Comparison of ENCODE assay signal across 1 cellular context in the genomic region with DNA sequence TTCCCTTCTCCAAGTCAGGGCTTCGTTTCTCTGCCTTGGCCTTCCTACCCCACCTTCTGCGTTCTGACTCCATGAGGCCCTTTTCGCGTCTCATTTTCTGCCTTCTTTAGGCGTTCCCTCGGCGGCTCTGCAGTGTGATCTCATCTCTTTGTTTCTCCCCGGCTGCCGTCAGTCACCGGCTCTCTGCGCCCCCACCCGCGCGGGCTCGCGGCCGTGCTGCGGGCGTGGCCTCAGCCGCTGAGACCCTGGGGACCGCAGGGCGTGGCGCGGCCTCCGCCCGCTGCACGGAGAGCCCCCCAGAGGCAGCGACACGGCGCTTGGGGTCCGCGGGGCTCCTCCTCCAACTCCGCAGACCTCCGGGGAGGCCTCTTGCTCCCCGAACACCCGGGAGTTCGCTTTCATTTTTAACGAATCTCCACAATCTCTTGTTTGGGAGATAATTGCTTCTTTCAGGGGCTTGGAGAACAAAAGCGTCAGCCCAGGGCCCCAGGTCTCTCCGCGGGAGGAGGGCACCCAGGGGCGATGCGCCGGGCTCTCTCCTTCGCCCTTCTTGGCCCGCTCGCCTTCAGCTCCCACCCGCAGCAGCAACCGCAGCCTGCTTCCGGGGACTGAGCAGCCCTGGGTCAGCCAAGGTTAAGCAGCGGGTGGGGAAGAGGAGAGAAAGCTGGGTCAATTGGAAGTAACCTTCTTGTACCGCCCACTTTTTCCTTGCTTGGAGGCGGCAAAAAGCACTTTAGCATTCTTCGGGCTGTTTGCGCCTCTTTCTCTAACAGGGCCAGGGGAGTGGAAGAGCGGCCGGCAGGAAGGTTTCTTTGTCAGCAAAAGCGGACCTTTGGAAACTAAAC.
A peak's percentile ranks its signal among the peaks of the same experiment; 100 is the strongest.
TF ChIP-seq lines count a peak whose summit lies in the region.

No MANE protein-coding gene starts in this region.

TF ChIP-seq in K562, 482 proteins besides CTCF, POLR2A, EP300 and RAD21 (continued from another document and continues in another):
- TF ChIP-seq, protein P1, sequence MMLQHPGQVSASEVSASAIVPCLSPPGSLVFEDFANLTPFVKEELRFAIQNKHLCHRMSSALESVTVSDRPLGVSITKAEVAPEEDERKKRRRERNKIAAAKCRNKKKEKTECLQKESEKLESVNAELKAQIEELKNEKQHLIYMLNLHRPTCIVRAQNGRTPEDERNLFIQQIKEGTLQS (IDR thresholded peaks at IDR 0.05): peak; percentile 60
- TF ChIP-seq, protein P1 (CRISPR knock-in tag; conservative IDR thresholded peaks at IDR 0.05): no peak
- no peak; the same call in 1 of the 2 replicates for TF ChIP-seq DPF2 (IDR thresholded peaks at IDR 0.05)
- peak; percentile 60 for TF ChIP-seq MEIS2 (IDR thresholded peaks at IDR 0.05; ENCODE audit: partially characterized antibody)
- no peak for TF ChIP-seq TRIM28 (IDR thresholded peaks at IDR 0.05)
- TF ChIP-seq SIN3B (IDR thresholded peaks at IDR 0.05; ENCODE audit: low read depth): no peak
- TF ChIP-seq, protein P2, sequence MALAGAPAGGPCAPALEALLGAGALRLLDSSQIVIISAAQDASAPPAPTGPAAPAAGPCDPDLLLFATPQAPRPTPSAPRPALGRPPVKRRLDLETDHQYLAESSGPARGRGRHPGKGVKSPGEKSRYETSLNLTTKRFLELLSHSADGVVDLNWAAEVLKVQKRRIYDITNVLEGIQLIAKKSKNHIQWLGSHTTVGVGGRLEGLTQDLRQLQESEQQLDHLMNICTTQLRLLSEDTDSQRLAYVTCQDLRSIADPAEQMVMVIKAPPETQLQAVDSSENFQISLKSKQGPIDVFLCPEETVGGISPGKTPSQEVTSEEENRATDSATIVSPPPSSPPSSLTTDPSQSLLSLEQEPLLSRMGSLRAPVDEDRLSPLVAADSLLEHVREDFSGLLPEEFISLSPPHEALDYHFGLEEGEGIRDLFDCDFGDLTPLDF (CRISPR knock-in tag; IDR thresholded peaks at IDR 0.05): no peak
- TF ChIP-seq U2AF1 (optimal IDR thresholded peaks at IDR 0.05; ENCODE audit: low read depth, low read length): no peak
- TF ChIP-seq ILF3 (IDR thresholded peaks at IDR 0.05; ENCODE audit: borderline replicate concordance): no peak
- peak; percentile 46; the same call in 1 of the 2 replicates for TF ChIP-seq ETV5 (CRISPR knock-in tag; IDR thresholded peaks at IDR 0.05; ENCODE audit: low read depth)
- peak; percentile 85 for TF ChIP-seq RBFOX2 (IDR thresholded peaks at IDR 0.05; ENCODE audit: low read depth, low read length)
- TF ChIP-seq NRF1 (conservative IDR thresholded peaks at IDR 0.05 in 1 of 2, IDR thresholded peaks at IDR 0.05 in 1 of 2): peak; percentile 47 to 60; a peak in 3 of 4 replicates
- no peak for TF ChIP-seq ZNF282 (CRISPR knock-in tag; IDR thresholded peaks at IDR 0.05)
- TF ChIP-seq PKNOX1 (IDR thresholded peaks at IDR 0.05): peak; percentile 93
- TF ChIP-seq ZNF197 (CRISPR knock-in tag; IDR thresholded peaks at IDR 0.05; ENCODE audit: low read depth): no peak
- peak; percentile 33 for TF ChIP-seq RB1 (IDR thresholded peaks at IDR 0.05; ENCODE audit: low read depth)
- TF ChIP-seq ETV1 (tag; conservative IDR thresholded peaks at IDR 0.05; ENCODE audit: low read depth): peak; percentile 73
- peak; percentile 61 for TF ChIP-seq SUPT5H (IDR thresholded peaks at IDR 0.05)
- TF ChIP-seq U2AF2 (optimal IDR thresholded peaks at IDR 0.05; ENCODE audit: low read depth, low read length): no peak
- TF ChIP-seq GATAD2A (IDR thresholded peaks at IDR 0.05): 0 out of 2 replicates have a peak, but pooled peaks have one; percentile 1
- peak; percentile 83 for TF ChIP-seq ESRRA (IDR thresholded peaks at IDR 0.05; ENCODE audit: borderline replicate concordance, low read depth)
- no peak for TF ChIP-seq PCBP1 (IDR thresholded peaks at IDR 0.05; ENCODE audit: low read depth, low read length, poor library complexity, severe bottlenecking)
- TF ChIP-seq ZSCAN29 (IDR thresholded peaks at IDR 0.05): no peak
- TF ChIP-seq NFE2 (IDR thresholded peaks at IDR 0.05; ENCODE audit: low read depth): no peak
- peak; percentile 38; the same call in 1 of the 2 replicates for TF ChIP-seq FOSL1 (tag; conservative IDR thresholded peaks at IDR 0.05)
- 0 out of 2 replicates have a peak, but pooled peaks have one; percentile 36 for TF ChIP-seq EHMT2 (IDR thresholded peaks at IDR 0.05)
- 0 out of 2 replicates have a peak, but pooled peaks have one; percentile 25 for TF ChIP-seq GTF2E2 (tag; IDR thresholded peaks at IDR 0.05)
- TF ChIP-seq MYC (IDR thresholded peaks at IDR 0.05; ENCODE audit: low read depth, low read length): peak; percentile 21; the same call in 1 of the 2 replicates
- no peak for TF ChIP-seq MYC (CRISPR knock-in tag; IDR thresholded peaks at IDR 0.05; ENCODE audit: borderline replicate concordance, low read depth)
- TF ChIP-seq ARID3B (CRISPR knock-in tag; IDR thresholded peaks at IDR 0.05; ENCODE audit: borderline replicate concordance): no peak
- 0 out of 2 replicates have a peak, but pooled peaks have one; percentile 25 for TF ChIP-seq BCOR (IDR thresholded peaks at IDR 0.05)
- TF ChIP-seq, protein P3, sequence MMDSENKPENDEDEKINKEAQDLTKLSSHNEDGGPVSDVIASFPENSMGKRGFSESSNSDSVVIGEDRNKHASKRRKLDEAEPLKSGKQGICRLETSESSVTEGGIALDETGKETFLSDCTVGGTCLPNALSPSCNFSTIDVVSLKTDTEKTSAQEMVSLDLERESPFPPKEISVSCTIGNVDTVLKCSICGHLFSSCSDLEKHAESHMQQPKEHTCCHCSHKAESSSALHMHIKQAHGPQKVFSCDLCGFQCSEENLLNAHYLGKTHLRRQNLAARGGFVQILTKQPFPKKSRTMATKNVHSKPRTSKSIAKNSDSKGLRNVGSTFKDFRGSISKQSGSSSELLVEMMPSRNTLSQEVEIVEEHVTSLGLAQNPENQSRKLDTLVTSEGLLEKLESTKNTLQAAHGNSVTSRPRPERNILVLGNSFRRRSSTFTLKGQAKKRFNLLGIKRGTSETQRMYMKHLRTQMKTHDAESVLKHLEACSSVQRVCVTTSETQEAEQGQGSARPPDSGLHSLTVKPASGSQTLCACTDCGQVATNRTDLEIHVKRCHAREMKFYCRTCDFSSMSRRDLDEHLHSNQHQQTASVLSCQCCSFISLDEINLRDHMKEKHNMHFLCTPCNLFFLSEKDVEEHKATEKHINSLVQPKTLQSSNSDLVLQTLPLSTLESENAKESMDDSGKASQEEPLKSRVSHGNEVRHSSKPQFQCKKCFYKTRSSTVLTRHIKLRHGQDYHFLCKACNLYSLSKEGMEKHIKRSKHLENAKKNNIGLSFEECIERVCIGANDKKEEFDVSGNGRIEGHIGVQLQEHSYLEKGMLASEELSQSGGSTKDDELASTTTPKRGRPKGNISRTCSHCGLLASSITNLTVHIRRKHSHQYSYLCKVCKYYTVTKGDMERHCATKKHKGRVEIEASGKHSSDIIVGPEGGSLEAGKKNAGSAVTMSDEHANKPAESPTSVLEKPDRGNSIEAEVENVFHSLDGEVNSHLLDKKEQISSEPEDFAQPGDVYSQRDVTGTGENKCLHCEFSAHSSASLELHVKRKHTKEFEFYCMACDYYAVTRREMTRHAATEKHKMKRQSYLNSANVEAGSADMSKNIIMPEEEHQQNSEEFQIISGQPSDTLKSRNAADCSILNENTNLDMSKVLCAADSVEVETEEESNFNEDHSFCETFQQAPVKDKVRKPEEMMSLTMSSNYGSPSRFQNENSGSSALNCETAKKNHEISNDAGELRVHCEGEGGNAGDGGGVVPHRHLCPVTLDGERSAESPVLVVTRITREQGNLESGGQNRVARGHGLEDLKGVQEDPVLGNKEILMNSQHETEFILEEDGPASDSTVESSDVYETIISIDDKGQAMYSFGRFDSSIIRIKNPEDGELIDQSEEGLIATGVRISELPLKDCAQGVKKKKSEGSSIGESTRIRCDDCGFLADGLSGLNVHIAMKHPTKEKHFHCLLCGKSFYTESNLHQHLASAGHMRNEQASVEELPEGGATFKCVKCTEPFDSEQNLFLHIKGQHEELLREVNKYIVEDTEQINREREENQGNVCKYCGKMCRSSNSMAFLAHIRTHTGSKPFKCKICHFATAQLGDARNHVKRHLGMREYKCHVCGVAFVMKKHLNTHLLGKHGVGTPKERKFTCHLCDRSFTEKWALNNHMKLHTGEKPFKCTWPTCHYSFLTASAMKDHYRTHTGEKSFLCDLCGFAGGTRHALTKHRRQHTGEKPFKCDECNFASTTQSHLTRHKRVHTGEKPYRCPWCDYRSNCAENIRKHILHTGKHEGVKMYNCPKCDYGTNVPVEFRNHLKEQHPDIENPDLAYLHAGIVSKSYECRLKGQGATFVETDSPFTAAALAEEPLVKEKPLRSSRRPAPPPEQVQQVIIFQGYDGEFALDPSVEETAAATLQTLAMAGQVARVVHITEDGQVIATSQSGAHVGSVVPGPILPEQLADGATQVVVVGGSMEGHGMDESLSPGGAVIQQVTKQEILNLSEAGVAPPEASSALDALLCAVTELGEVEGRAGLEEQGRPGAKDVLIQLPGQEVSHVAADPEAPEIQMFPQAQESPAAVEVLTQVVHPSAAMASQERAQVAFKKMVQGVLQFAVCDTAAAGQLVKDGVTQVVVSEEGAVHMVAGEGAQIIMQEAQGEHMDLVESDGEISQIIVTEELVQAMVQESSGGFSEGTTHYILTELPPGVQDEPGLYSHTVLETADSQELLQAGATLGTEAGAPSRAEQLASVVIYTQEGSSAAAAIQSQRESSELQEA (IDR thresholded peaks at IDR 0.05; ENCODE audit: low read depth): peak; percentile 38; the same call in 1 of the 2 replicates
- TF ChIP-seq RCOR1 (IDR thresholded peaks at IDR 0.05; ENCODE audit: borderline replicate concordance in 1 of 2, low read depth in 2 of 2, low read length in 2 of 2): peak in 1 of 2 experiments; percentile 14; a peak in 1 of 4 replicates
- TF ChIP-seq CBX3 (IDR thresholded peaks at IDR 0.05; ENCODE audit: borderline replicate concordance in 1 of 2, low read length in 2 of 2): no peak
- peak; percentile 15 for TF ChIP-seq BRD9 (IDR thresholded peaks at IDR 0.05; ENCODE audit: low read depth, partially characterized antibody)
- TF ChIP-seq IFI16 (CRISPR knock-in tag; IDR thresholded peaks at IDR 0.05): no peak
- 0 out of 2 replicates have a peak, but pooled peaks have one; percentile 18 for TF ChIP-seq SAFB (IDR thresholded peaks at IDR 0.05; ENCODE audit: borderline replicate concordance, low read depth, low read length)
- TF ChIP-seq, protein P4, sequence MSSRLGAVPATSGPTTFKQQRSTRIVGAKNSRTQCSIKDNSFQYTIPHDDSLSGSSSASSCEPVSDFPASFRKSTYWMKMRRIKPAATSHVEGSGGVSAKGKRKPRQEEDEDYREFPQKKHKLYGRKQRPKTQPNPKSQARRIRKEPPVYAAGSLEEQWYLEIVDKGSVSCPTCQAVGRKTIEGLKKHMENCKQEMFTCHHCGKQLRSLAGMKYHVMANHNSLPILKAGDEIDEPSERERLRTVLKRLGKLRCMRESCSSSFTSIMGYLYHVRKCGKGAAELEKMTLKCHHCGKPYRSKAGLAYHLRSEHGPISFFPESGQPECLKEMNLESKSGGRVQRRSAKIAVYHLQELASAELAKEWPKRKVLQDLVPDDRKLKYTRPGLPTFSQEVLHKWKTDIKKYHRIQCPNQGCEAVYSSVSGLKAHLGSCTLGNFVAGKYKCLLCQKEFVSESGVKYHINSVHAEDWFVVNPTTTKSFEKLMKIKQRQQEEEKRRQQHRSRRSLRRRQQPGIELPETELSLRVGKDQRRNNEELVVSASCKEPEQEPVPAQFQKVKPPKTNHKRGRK (tag; IDR thresholded peaks at IDR 0.05): no peak
- TF ChIP-seq DDX20 (tag; IDR thresholded peaks at IDR 0.05; ENCODE audit: low read depth): no peak
- TF ChIP-seq ZNF778 (CRISPR knock-in tag; IDR thresholded peaks at IDR 0.05): no peak
- no peak for TF ChIP-seq ZBTB43 (CRISPR knock-in tag; IDR thresholded peaks at IDR 0.05)
- TF ChIP-seq, protein P5, sequence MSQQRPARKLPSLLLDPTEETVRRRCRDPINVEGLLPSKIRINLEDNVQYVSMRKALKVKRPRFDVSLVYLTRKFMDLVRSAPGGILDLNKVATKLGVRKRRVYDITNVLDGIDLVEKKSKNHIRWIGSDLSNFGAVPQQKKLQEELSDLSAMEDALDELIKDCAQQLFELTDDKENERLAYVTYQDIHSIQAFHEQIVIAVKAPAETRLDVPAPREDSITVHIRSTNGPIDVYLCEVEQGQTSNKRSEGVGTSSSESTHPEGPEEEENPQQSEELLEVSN (IDR thresholded peaks at IDR 0.05; ENCODE audit: borderline replicate concordance in 1 of 2, extremely low read depth in 1 of 2, insufficient read depth in 1 of 2, insufficient read length in 1 of 2, low read depth in 1 of 2, low read length in 1 of 2, poor library complexity in 1 of 2, severe bottlenecking in 1 of 2): peak; percentile 24 to 35
- TF ChIP-seq PHB (CRISPR knock-in tag; IDR thresholded peaks at IDR 0.05): no peak
- TF ChIP-seq POLR2B (IDR thresholded peaks at IDR 0.05; ENCODE audit: low read depth, partially characterized antibody): peak; percentile 22
- no peak for TF ChIP-seq PRPF4 (IDR thresholded peaks at IDR 0.05; ENCODE audit: insufficient read depth, low read depth, low read length, poor library complexity, severe bottlenecking)
- TF ChIP-seq NCOA1 (IDR thresholded peaks at IDR 0.05; ENCODE audit: low read depth): no peak
- TF ChIP-seq ZNF41 (CRISPR knock-in tag; conservative IDR thresholded peaks at IDR 0.05): no peak
